Comparison of ENCODE assay signal across 7 cellular contexts in the genomic region with DNA sequence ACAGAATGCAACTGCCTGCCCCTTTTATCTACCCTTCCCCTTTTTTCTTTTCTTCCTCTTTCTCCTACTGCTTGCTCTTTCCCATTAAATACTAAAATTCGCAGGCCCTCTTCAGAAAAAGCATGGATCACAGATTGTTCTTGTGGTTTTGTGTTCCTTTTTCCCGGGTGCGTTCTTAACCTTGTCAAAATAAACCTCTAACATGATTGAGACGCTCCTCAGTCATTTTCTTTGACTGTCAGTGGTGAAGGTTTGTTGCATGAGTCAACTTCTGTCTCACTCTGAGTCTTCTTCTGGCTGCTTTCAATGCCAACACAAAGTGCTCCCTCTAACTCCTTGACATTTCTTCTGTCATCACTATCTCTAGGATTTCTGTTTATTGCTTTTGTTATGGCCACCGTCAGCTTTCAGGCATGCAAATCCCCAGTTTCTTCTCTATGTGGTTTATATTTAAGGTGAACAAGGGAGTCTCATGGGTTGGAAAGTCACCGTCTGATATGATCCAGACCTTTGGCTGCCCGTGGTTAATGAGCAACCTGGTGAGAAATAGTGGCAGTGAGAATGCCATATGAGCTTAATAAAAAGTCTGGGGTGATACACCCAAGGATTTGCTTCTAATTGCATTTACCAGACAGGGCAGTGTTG.
DNase-seq lines count a peak whose midpoint lies in the region; ATAC-seq and TF ChIP-seq lines count a peak whose summit lies in the region.
"Not testable (repeated sequence)": the region's sequence is repeated elsewhere in the genome, so short reads cannot be mapped to it uniquely, and the experiment has no call there.

No MANE protein-coding gene starts in this region.

- H3K9me3 Mint-ChIP-seq in chondrocyte (ENCODE audit: low read depth), result not testable (repeated sequence)

- not testable (repeated sequence) for H3K9me3 ChIP-seq in SK-N-SH, lower lobe of right lung

- peak overlapping the region; percentile 79 for H3K27ac Mint-ChIP-seq in chondrocyte (ENCODE audit: unreplicated experiment)

- WGBS in SK-N-SH (ENCODE audit: low lambda C conversion rate), result 8% methylated on average over 6 of the region's 7 CpGs

- not testable (repeated sequence) for H3K36me3 Mint-ChIP-seq in chondrocyte (ENCODE audit: low read depth)

- DNase-seq in Daoy (ENCODE audit: low read depth), result peak; percentile 65
- DNase-seq in LHCN-M2 (ENCODE audit: low read depth), result peak; percentile 56
- DNase-seq in SK-N-SH; chondrocyte (ENCODE audit: low spot score); lower lobe of right lung: not testable (repeated sequence)
- peak; percentile 83 for DNase-seq in glomerular visceral epithelial cell (ENCODE audit: extremely low spot score)
- peak; percentile 71 for DNase-seq in renal cortical epithelial cell (ENCODE audit: low read depth)

- H3F3A ChIP-seq in SK-N-SH (replicated peaks; ENCODE audit: insufficient read depth), result not testable (repeated sequence)

- TF ChIP-seq CTCF in SK-N-SH (IDR thresholded peaks at IDR 0.05); chondrocyte (IDR thresholded peaks at IDR 0.05); lower lobe of right lung (IDR thresholded peaks at IDR 0.05): not testable (repeated sequence)

- H3K9me2 ChIP-seq in SK-N-SH, result not testable (repeated sequence)

- not testable (repeated sequence) for TF ChIP-seq EP300 in SK-N-SH (IDR thresholded peaks at IDR 0.05; ENCODE audit: borderline replicate concordance in 1 of 2, low read depth in 1 of 2, low read length in 1 of 2)

- POLR2A ChIA-PET in SK-N-SH (lab: Yijun Ruan, JAX), result not testable (repeated sequence)

- H3K27me3 ChIP-seq in SK-N-SH (ENCODE audit: insufficient read depth); lower lobe of right lung (ENCODE audit: low read depth): not testable (repeated sequence)

- not testable (repeated sequence) for H3K79me2 ChIP-seq in SK-N-SH (ENCODE audit: insufficient read depth)

- intact Hi-C loops in lower lobe of right lung (cut with DNase I), result not testable (repeated sequence)

- H3K4me3 ChIP-seq in SK-N-SH (ENCODE audit: low read depth in 2 of 2, low read length in 1 of 2); lower lobe of right lung: not testable (repeated sequence)

- not testable (repeated sequence) for H3K4me3 Mint-ChIP-seq in chondrocyte (ENCODE audit: unreplicated experiment)

- not testable (repeated sequence) for H3K27me3 Mint-ChIP-seq in chondrocyte (ENCODE audit: low read depth)

- not testable (repeated sequence) for H3K9ac ChIP-seq in SK-N-SH

- H3K36me3 ChIP-seq in SK-N-SH (replicated peaks in 1 of 2; ENCODE audit: control insufficient read depth in 1 of 2, insufficient read depth in 2 of 2, low read length in 1 of 2); lower lobe of right lung: not testable (repeated sequence)

- not testable (repeated sequence) for H3K4me2 ChIP-seq in SK-N-SH

- CTCF ChIA-PET in SK-N-SH (lab: Yijun Ruan, JAX), result not testable (repeated sequence)

- peaks cover 14% of the 10 kb centered on the region for H3K4me1 Mint-ChIP-seq in chondrocyte (ENCODE audit: low read depth)

- TF ChIP-seq RAD21 in SK-N-SH (IDR thresholded peaks at IDR 0.05; ENCODE audit: low read length), result not testable (repeated sequence)

- H2AFZ ChIP-seq in SK-N-SH (ENCODE audit: low read depth), result not testable (repeated sequence)

- H4K20me1 ChIP-seq in SK-N-SH (ENCODE audit: insufficient read depth), result not testable (repeated sequence)

- not testable (repeated sequence) for H3K27ac ChIP-seq in SK-N-SH (ENCODE audit: low read depth in 2 of 2, low read length in 1 of 2); lower lobe of right lung

- peak; percentile 33 to 46 for ATAC-seq in lower lobe of right lung

- H3K4me1 ChIP-seq in SK-N-SH (ENCODE audit: control insufficient read depth in 1 of 2, insufficient read depth in 2 of 2, low read depth in 1 of 2, low read length in 1 of 2); lower lobe of right lung: not testable (repeated sequence)

TF ChIP-seq in SK-N-SH, 30 proteins besides CTCF, POLR2A, EP300 and RAD21:
- peak; percentile 10; the same call in 1 of the 2 replicates for TF ChIP-seq TCF12 (IDR thresholded peaks at IDR 0.05)
- TF ChIP-seq PBX3 (IDR thresholded peaks at IDR 0.05), result peak; percentile 31; the same call in 1 of the 2 replicates
